ENCODE assay signal across 8 cellular contexts in genomic region chr11:85682330-85683305, GRCh38. TPM values are rescaled to one million over a fixed set of nuclear protein-coding genes. Genes with fewer than 3 reads are reported as not detected.
DNase-seq lines count a peak whose midpoint lies in the region; ATAC-seq and TF ChIP-seq lines count a peak whose summit lies in the region.

No MANE protein-coding gene starts in this region.

- TF ChIP-seq CTCF in AG09309 (IDR thresholded peaks at IDR 0.05; ENCODE audit: control insufficient read depth, insufficient read depth, low read depth, low read length, missing control alignments) (no peak), mucosa of descending colon (IDR thresholded peaks at IDR 0.05) (no peak)

- in situ Hi-C loops in HAP-1 (cut with MboI; ENCODE audit: low sequenced_read_pairs): no loop called here

- H3K4me3 ChIP-seq in AG09309 (ENCODE audit: control insufficient read depth, low read depth, low read length) (peak overlapping the region; percentile 61), mucosa of descending colon (peak overlapping the region; percentile 15), HAP-1 (no peak overlapping the region)

- ATAC-seq in GM19395 (IDR thresholded peaks at IDR 0.05; ENCODE audit: unreplicated experiment) (peak; percentile 80), mucosa of descending colon (peak; percentile 61)

- DNase-seq in AG09309 (ENCODE audit: low read depth) (no peak), HT-29 (ENCODE audit: low spot score) (peak; percentile 45), cerebellum (ENCODE audit: low spot score) (peak; percentile 68), mucosa of descending colon (peak; percentile 58 to 72 (median 68)), HAP-1 (ENCODE audit: low spot score in 2 of 2) (no peak)
- peak; percentile 46 for DNase-seq in activated CD4-positive, alpha-beta T cell treated with anti-CD3 and anti-CD28 coated beads for 1 hour
- DNase-seq in stimulated activated CD8-positive, alpha-beta memory T cell treated with anti-CD3 and anti-CD28 coated beads, Interleukin-4, amount 100 ng/mL, for 4 hours (ENCODE audit: low read depth in 2 of 2, low spot score in 1 of 2): peak; percentile 38 to 46

- no peaks in the 10 kb centered on the region; the same call in 1 of the 2 replicates for H3K27me3 ChIP-seq in HAP-1 (ENCODE audit: low read depth)

- no peaks in the 10 kb centered on the region for H3K9me3 ChIP-seq in mucosa of descending colon
- H3K9me3 ChIP-seq in HAP-1: no peaks in the 10 kb centered on the region

- intact Hi-C loops in mucosa of descending colon (cut with DNase I, micrococcal nuclease): no loop called here

- H3K36me3 ChIP-seq in mucosa of descending colon (ENCODE audit: low read depth) (no peaks in the 10 kb centered on the region), HAP-1 (replicated peaks) (no peaks in the 10 kb centered on the region)

- H3K4me1 ChIP-seq in mucosa of descending colon (ENCODE audit: low read depth) (no peaks in the 10 kb centered on the region), HAP-1 (no peaks in the 10 kb centered on the region; the same call in 1 of the 2 replicates)

RNA-seq across cellular contexts. Expression of gene CCDC89, which starts 3.4 kb away (rescaled TPM):
- 0.13 TPM in 1 of 2 replicates, not detected in the other for total RNA-seq in HT-29 (2014; rRNA removed; shearing (Covaris generic))
- total RNA-seq in cerebellum (1.4 TPM), mucosa of descending colon (1 to 10 TPM; 4.1 to 6.4 (median 4.1) TPM)

RNA-seq across cellular contexts. Expression of gene CREBZF, which starts 17.7 kb away (rescaled TPM):
- 108 and 124 TPM in 2 replicates for total RNA-seq in HT-29 (2014; rRNA removed; shearing (Covaris generic))
- 82.5 TPM for total RNA-seq in cerebellum
- 10 to 100 TPM; 37.6 to 45.6 (median 40.7) TPM for total RNA-seq in mucosa of descending colon

RNA-seq across cellular contexts. Expression of gene TMEM126A, which starts 34.9 kb away (rescaled TPM):
- total RNA-seq in HT-29 (2014; rRNA removed; shearing (Covaris generic)): 13.0 and 24.1 TPM in 2 replicates
- total RNA-seq in cerebellum (24.0 TPM), mucosa of descending colon (10 to 100 TPM; 18.8 to 25.8 (median 19.4) TPM)

RNA-seq across cellular contexts. Expression of gene TMEM126B, which starts 54.2 kb away (rescaled TPM):
- total RNA-seq in HT-29 (2014; rRNA removed; shearing (Covaris generic)): 54.0 and 57.9 TPM in 2 replicates
- total RNA-seq in cerebellum: 37.7 TPM
- 10 to 100 TPM; 35.3 to 44.1 (median 38.7) TPM for total RNA-seq in mucosa of descending colon

RNA-seq across cellular contexts. Expression of gene DLG2, which starts 55.5 kb away (rescaled TPM):
- total RNA-seq in HT-29 (2014; rRNA removed; shearing (Covaris generic)): 0.37 and 0.86 TPM in 2 replicates
- total RNA-seq in cerebellum: 165 TPM
- total RNA-seq in mucosa of descending colon: 10 to 100 TPM in 1 of 3 donors, 1 to 10 TPM in 2; 2.1 to 11.1 (median 2.4) TPM

Comparison
In these comparisons a context has a peak if more than half of its experiments do, and no peak if none do; other contexts are left out.
1. DNase-seq: peak in HT-29 (single experiment), activated CD4-positive, alpha-beta T cell treated with anti-CD3 and anti-CD28 coated beads for 1 hour (single experiment), cerebellum (single experiment), mucosa of descending colon (3 of 3) and stimulated activated CD8-positive, alpha-beta memory T cell treated with anti-CD3 and anti-CD28 coated beads, Interleukin-4, amount 100 ng/mL, for 4 hours (2 of 2); none in AG09309 (single experiment) and HAP-1 (0 of 2).